ENCODE assay signal across 28 cellular contexts in the genomic region with DNA sequence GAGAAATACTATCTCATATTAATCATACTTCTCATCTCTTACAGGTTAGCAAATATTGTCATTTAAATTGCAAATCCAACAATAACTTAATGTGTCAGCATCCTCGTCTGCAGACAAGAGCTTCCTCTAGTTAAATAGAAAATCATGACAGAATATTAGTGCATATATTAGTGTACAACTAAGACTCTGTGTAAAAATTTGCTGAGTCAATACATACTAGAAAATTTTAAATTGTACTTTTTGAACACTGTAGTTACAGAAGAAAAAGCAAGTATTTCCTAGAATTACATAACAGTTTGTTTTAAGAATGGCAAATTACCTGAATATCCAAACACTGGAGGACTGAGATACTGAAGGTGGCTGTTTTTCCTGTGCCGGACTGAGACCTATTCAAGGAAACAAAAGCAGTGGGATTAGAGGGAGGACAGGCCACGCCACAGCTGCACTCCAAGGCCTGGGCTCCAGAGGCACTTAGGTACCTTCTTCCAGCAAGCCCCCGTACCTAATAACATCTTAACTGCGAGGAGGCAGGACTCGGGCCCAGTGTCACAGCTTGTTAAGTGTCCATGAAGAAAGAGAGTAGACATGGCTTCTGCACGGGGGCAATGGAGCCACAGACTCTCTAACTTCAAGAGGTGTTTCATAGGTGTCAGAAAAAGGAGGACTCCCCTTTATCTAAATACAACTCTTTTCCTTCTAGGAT. TPM values are rescaled to one million over a fixed set of nuclear protein-coding genes. Genes with fewer than 3 reads are reported as not detected.
"Had no signal": no experiment of that assay in that cellular context is flagged by ENCODE, and none has a peak within 500 bp of the region (broad histone marks: within the 10 kb centered on the region; RNA-seq: fewer than 3 reads in every experiment).

No MANE protein-coding gene starts in this region.

- DNase-seq: activated CD4-positive, alpha-beta T cell treated with anti-CD3 and anti-CD28 coated beads for 48 hours; activated CD4-positive, alpha-beta T cell treated with anti-CD3 and anti-CD28 coated beads, Interleukin-2, amount 50 U/mL, for 48 hours; activated CD8-positive, alpha-beta memory T cell treated with anti-CD3 and anti-CD28 coated beads for 24 hours; activated naive CD4-positive, alpha-beta T cell treated with Interleukin-2 at 50 U/mL for 16 hours; amygdala; effector memory CD4-positive, alpha-beta T cell; islet precursor cell; left ventricle myocardium inferior; mucosa of descending colon; nucleus accumbens; pancreas; spleen; stimulated activated naive CD4-positive, alpha-beta T cell; SW 1271; T-helper 9 cell; tibial artery; upper lobe of right lung; WERI-Rb-1 had no signal

- H3K27ac Mint-ChIP-seq: activated T-helper 2 cell treated with anti-CD3 and anti-CD28 coated beads, Interferon-gamma antibody, Interleukin-2, Interleukin-4, amounts not matched to agents 10 μg/mL and 5 μg/mL and 100 μg/mL, durations not matched to agents 14 hours and 24 hours and 36 hours; nephron; T-helper 1 cell treated with Interleukin-12 subunit alpha and Interleukin-12 subunit beta and Interleukin-4 antibody, amounts not matched to agents 30 μg/mL and 1 μg/mL, for 36 hours had no signal

- H3K4me1 ChIP-seq: prostate gland had no signal

- H3K27ac ChIP-seq: gastroesophageal sphincter, hepatocyte, left ventricle myocardium inferior, pancreas, prostate gland, spleen, suprapubic skin, tibial artery, upper lobe of right lung, WERI-Rb-1 had no signal

- H3K9me3 ChIP-seq: gastroesophageal sphincter, left ventricle myocardium inferior, mucosa of descending colon, pancreas, prostate gland, spleen, suprapubic skin, tibial artery, upper lobe of right lung had no signal

- H3K4me3 ChIP-seq: gastroesophageal sphincter, hepatocyte, left ventricle myocardium inferior, lung, mucosa of descending colon, pancreas, prostate gland, spleen, suprapubic skin, tibial artery, upper lobe of right lung had no signal

- ATAC-seq: activated CD4-positive, CD25-positive, alpha-beta regulatory T cell treated with anti-CD3 and anti-CD28 coated beads, Interleukin-2, amount 50 U/mL, for 24 hours; gastroesophageal sphincter; mucosa of descending colon; pancreas; upper lobe of right lung had no signal

- H3K4me3 Mint-ChIP-seq: nephron; T-helper 1 cell treated with Interleukin-12 subunit alpha and Interleukin-12 subunit beta and Interleukin-4 antibody, amounts not matched to agents 30 μg/mL and 1 μg/mL, for 36 hours had no signal

- H3K27me3 ChIP-seq: gastroesophageal sphincter, hepatocyte, pancreas, spleen, suprapubic skin, tibial artery, upper lobe of right lung had no signal

- H3K9me3 Mint-ChIP-seq: activated T-helper 2 cell treated with anti-CD3 and anti-CD28 coated beads, Interferon-gamma antibody, Interleukin-2, Interleukin-4, amounts not matched to agents 10 μg/mL and 5 μg/mL and 100 μg/mL, durations not matched to agents 14 hours and 24 hours and 36 hours; nephron; T-helper 1 cell treated with Interleukin-12 subunit alpha and Interleukin-12 subunit beta and Interleukin-4 antibody, amounts not matched to agents 30 μg/mL and 1 μg/mL, for 36 hours had no signal

RNA-seq across cellular contexts. Expression of a gene that starts 28.2 kb away (rescaled TPM):
- total RNA-seq: activated T-helper 2 cell treated with anti-CD3 and anti-CD28 coated beads, Interferon-gamma antibody, Interleukin-2, Interleukin-4, amounts not matched to agents 10 μg/mL and 5 μg/mL and 100 μg/mL, durations not matched to agents 14 hours and 24 hours and 36 hours; mesenteric fat pad had no signal
